Comparison of ENCODE assay signal across 9 cellular contexts in the genomic region with DNA sequence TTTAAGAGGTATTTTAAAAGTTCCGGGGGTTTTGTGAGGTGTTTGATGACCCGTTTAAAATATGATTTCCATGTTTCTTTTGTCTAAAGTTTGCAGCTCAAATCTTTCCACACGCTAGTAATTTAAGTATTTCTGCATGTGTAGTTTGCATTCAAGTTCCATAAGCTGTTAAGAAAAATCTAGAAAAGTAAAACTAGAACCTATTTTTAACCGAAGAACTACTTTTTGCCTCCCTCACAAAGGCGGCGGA. TPM values are rescaled to one million over a fixed set of nuclear protein-coding genes. Genes with fewer than 3 reads are reported as not detected.
DNase-seq lines count a peak whose midpoint lies in the region; ATAC-seq and TF ChIP-seq lines count a peak whose summit lies in the region.
"Had no signal": no experiment of that assay in that cellular context is flagged by ENCODE, and none has a peak within 500 bp of the region (broad histone marks: within the 10 kb centered on the region; RNA-seq: fewer than 3 reads in every experiment).

No MANE protein-coding gene starts in this region.

- H3K14ac ChIP-seq in mesenchymal stem cell (ENCODE audit: low read length in 2 of 2) = no peak overlapping the region

- peak overlapping the region; percentile 98 for H3K9ac ChIP-seq in mesenchymal stem cell (ENCODE audit: low read length)

- peak overlapping the region; percentile 73 for H3K4me2 ChIP-seq in mesenchymal stem cell (ENCODE audit: low read length, poor library complexity, severe bottlenecking)

- no peak for TF ChIP-seq POLR2A in breast epithelium (IDR thresholded peaks at IDR 0.05)

- H2BK120ac ChIP-seq in mesenchymal stem cell (ENCODE audit: low read depth, low read length) = peak overlapping the region; percentile 82

- no peaks in the 10 kb centered on the region for H3K27me3 Mint-ChIP-seq in MCF 10A (ENCODE audit: insufficient read depth, unreplicated experiment)
- no peaks in the 10 kb centered on the region for H3K27me3 Mint-ChIP-seq in activated T-cell treated with anti-CD3 and anti-CD28 coated beads, Interleukin-2, amount 50 U/mL, for 4 hours (ENCODE audit: low read depth)
- H3K27me3 Mint-ChIP-seq: central memory CD8-positive, alpha-beta T cell had no signal

- no peaks in the 10 kb centered on the region for H3K9me3 Mint-ChIP-seq in MCF 10A (ENCODE audit: unreplicated experiment)
- H3K9me3 Mint-ChIP-seq in activated T-cell treated with anti-CD3 and anti-CD28 coated beads, Interleukin-2, amount 50 U/mL, for 4 hours = no peaks in the 10 kb centered on the region
- H3K9me3 Mint-ChIP-seq: central memory CD8-positive, alpha-beta T cell had no signal

- peak overlapping the region; percentile 76 for H2AK5ac ChIP-seq in mesenchymal stem cell (ENCODE audit: low read length, severe bottlenecking)

- no peak for ATAC-seq in GM18858 (IDR thresholded peaks at IDR 0.05; ENCODE audit: unreplicated experiment)
- no peak for ATAC-seq in activated T-cell treated with anti-CD3 and anti-CD28 coated beads, Interleukin-2, amount 50 U/mL, for 4 hours

- H3K27ac ChIP-seq in breast epithelium = peak overlapping the region; percentile 98 to 100
- peak overlapping the region; percentile 100 for H3K27ac ChIP-seq in caudate nucleus (ENCODE audit: low read depth, low read length)
- peak overlapping the region; percentile 97 for H3K27ac ChIP-seq in mesenchymal stem cell (ENCODE audit: low read length, poor library complexity, severe bottlenecking)
- H3K27ac ChIP-seq in urinary bladder (ENCODE audit: low read depth) = peak overlapping the region; percentile 100

- WGBS in mesenchymal stem cell = 0% methylated on average over 4 of the region's 6 CpGs
- WGBS in urinary bladder = under 1% methylated on average over 6 of the region's 6 CpGs

- H3K27me3 ChIP-seq in breast epithelium (no peaks in the 10 kb centered on the region), mesenchymal stem cell (ENCODE audit: control insufficient read depth in 1 of 2, insufficient read depth in 1 of 2, low read length in 2 of 2) (no peaks in the 10 kb centered on the region)

- H3K18ac ChIP-seq in mesenchymal stem cell (ENCODE audit: low read depth in 1 of 2, low read length in 2 of 2) = peak overlapping the region in 1 of 2 experiments; percentile 98

- intact Hi-C loops in breast epithelium (cut with DNase I; ENCODE audit: low total_unique reads) (no loop called here), MCF 10A (cut with micrococcal nuclease) (no loop called here)

- no TSS peak for BruUV-seq in MCF 10A (replicated peaks; lab: Mats Ljungman, UMichigan)

- H2BK15ac ChIP-seq in mesenchymal stem cell (ENCODE audit: low read depth, poor library complexity, severe bottlenecking) = no peak overlapping the region

- H3K4me3 ChIP-seq in breast epithelium (peak overlapping the region; percentile 68 to 91 (median 72)), mesenchymal stem cell (ENCODE audit: insufficient read depth in 1 of 2, low read depth in 1 of 2, low read length in 2 of 2) (peak overlapping the region in 1 of 2 experiments; percentile 90), urinary bladder (ENCODE audit: low read depth, low read length) (peak overlapping the region; percentile 48)

- CTCF ChIA-PET in MCF 10A (lab: Yijun Ruan, JAX) = interaction anchor here (0.6 to 3.1 kb wide), 9 partner anchors 13 to 83 kb away, joined by 3 to 17 read pairs (median 3); a partner anchor contains a TSS

- H3K4me1 ChIP-seq in breast epithelium (peaks cover 8 to 17% of the 10 kb centered on the region in 2 donors), mesenchymal stem cell (ENCODE audit: control insufficient read depth, insufficient read depth, low read depth, low read length) (peaks cover 11% of the 10 kb centered on the region), urinary bladder (ENCODE audit: insufficient read depth) (peaks cover 1% of the 10 kb centered on the region)

- no peak overlapping the region for H2BK12ac ChIP-seq in mesenchymal stem cell (ENCODE audit: low read length in 2 of 2)

- no peaks in the 10 kb centered on the region for H3K36me3 Mint-ChIP-seq in MCF 10A (ENCODE audit: insufficient read depth, unreplicated experiment)
- peaks cover 2% of the 10 kb centered on the region for H3K36me3 Mint-ChIP-seq in activated T-cell treated with anti-CD3 and anti-CD28 coated beads, Interleukin-2, amount 50 U/mL, for 4 hours (ENCODE audit: insufficient read depth)

- H3K23ac ChIP-seq in mesenchymal stem cell (ENCODE audit: low read length in 2 of 2) = no peak overlapping the region

- H3K36me3 ChIP-seq in breast epithelium (no peaks in the 10 kb centered on the region), mesenchymal stem cell (ENCODE audit: control insufficient read depth in 1 of 2, insufficient read depth in 2 of 2, low read depth in 1 of 2, low read length in 2 of 2) (peaks cover 4 to 42% of the 10 kb centered on the region in 2 experiments), urinary bladder (ENCODE audit: insufficient read depth) (no peaks in the 10 kb centered on the region)

- no peak overlapping the region for H3K27ac Mint-ChIP-seq in MCF 10A (ENCODE audit: low read depth, unreplicated experiment)

- H2BK5ac ChIP-seq in mesenchymal stem cell (ENCODE audit: low read depth, low read length, poor library complexity, severe bottlenecking) = peak overlapping the region; percentile 83

- no peaks in the 10 kb centered on the region for H3K9me3 ChIP-seq in breast epithelium
- H3K9me3 ChIP-seq in mesenchymal stem cell (ENCODE audit: control insufficient read depth, low read length) = no peaks in the 10 kb centered on the region

- no peak overlapping the region for H4K91ac ChIP-seq in mesenchymal stem cell (ENCODE audit: low read length)

- H3K4ac ChIP-seq in mesenchymal stem cell (ENCODE audit: low read depth in 1 of 2, low read length in 2 of 2) = peak overlapping the region; percentile 91 to 99

- POLR2A ChIA-PET in MCF 10A (lab: Yijun Ruan, JAX) = interaction anchor here (0.7 to 30.1 kb wide), 29 partner anchors 6 to 547 kb away, joined by 3 to 2994 read pairs (median 12); a partner anchor contains a TSS

- H3K79me1 ChIP-seq in mesenchymal stem cell (replicated peaks; ENCODE audit: low read length, poor library complexity, severe bottlenecking) = no peaks in the 10 kb centered on the region

- no peak overlapping the region for H4K8ac ChIP-seq in mesenchymal stem cell (ENCODE audit: low read length)

- DNase-seq in breast epithelium (ENCODE audit: low spot score in 2 of 2) (no peak), MCF 10A (ENCODE audit: unreplicated experiment) (no peak), caudate nucleus (lab: John Stamatoyannopoulos, UW) (no peak), mesenchymal stem cell (no peak), inferior parietal cortex (ENCODE audit: extremely low spot score) (no peak)
- no peak for DNase-seq in activated T-cell treated with anti-CD3 and anti-CD28 coated beads, Interleukin-2, amount 50 U/mL, for 4 hours

- peaks cover 7% of the 10 kb centered on the region for H3K4me1 Mint-ChIP-seq in MCF 10A (ENCODE audit: insufficient read depth, unreplicated experiment)
- peaks cover 28% of the 10 kb centered on the region for H3K4me1 Mint-ChIP-seq in activated T-cell treated with anti-CD3 and anti-CD28 coated beads, Interleukin-2, amount 50 U/mL, for 4 hours (ENCODE audit: low read depth)

- H3K4me3 Mint-ChIP-seq in MCF 10A (ENCODE audit: unreplicated experiment) = no peak overlapping the region
- H3K4me3 Mint-ChIP-seq in activated T-cell treated with anti-CD3 and anti-CD28 coated beads, Interleukin-2, amount 50 U/mL, for 4 hours = no peak overlapping the region
- H3K4me3 Mint-ChIP-seq: central memory CD8-positive, alpha-beta T cell had no signal

- TF ChIP-seq CTCF in breast epithelium (IDR thresholded peaks at IDR 0.05) (no peak), MCF 10A (IDR thresholded peaks at IDR 0.05; ENCODE audit: unreplicated experiment) (no peak)

- H2AFZ ChIP-seq in mesenchymal stem cell (ENCODE audit: low read depth, low read length) = no peak overlapping the region

RNA-seq across cellular contexts. Expression of a gene that starts 0.2 kb away (rescaled TPM):
- total RNA-seq in breast epithelium (over 10,000 TPM; 14,217 to 22,312 (median 18,959) TPM), MCF 10A (2022) (10,851 and 12,068 TPM in 2 replicates), urinary bladder (27,753 TPM)
- polyA plus RNA-seq in mesenchymal stem cell (2013, experiment 1 of 2) = 972 TPM
- 756 TPM for polyA plus RNA-seq in mesenchymal stem cell (2013, experiment 2 of 2)
- 141 TPM for polyA plus RNA-seq in urinary bladder
- total RNA-seq in activated T-cell treated with anti-CD3 and anti-CD28 coated beads, Interleukin-2, amount 50 U/mL, for 4 hours = 1,000 to 10,000 TPM; 3,100 to 4,455 (median 3,753) TPM

RNA-seq across cellular contexts. Expression of a gene that starts 26.2 kb away (rescaled TPM):
- total RNA-seq in breast epithelium (10 to 100 TPM; 74.1 to 83.4 (median 83.2) TPM), MCF 10A (2022) (70.9 and 75.5 TPM in 2 replicates), urinary bladder (43.4 TPM)
- 114 TPM for polyA plus RNA-seq in mesenchymal stem cell (2013, experiment 1 of 2)
- polyA plus RNA-seq in mesenchymal stem cell (2013, experiment 2 of 2) = 115 TPM
- polyA plus RNA-seq in urinary bladder = 82.0 TPM
- 10 to 100 TPM; 87.6 to 94.6 (median 94.3) TPM for total RNA-seq in activated T-cell treated with anti-CD3 and anti-CD28 coated beads, Interleukin-2, amount 50 U/mL, for 4 hours

RNA-seq across cellular contexts. Expression of a gene that starts 59.5 kb away (rescaled TPM):
- 10 to 100 TPM; 63.0 to 98.9 (median 95.7) TPM for total RNA-seq in breast epithelium
- 10.6 and 11.0 TPM in 2 replicates for total RNA-seq in MCF 10A (2022)
- 52.8 TPM for polyA plus RNA-seq in mesenchymal stem cell (2013, experiment 1 of 2)
- 46.9 TPM for polyA plus RNA-seq in mesenchymal stem cell (2013, experiment 2 of 2)
- 58.5 TPM for total RNA-seq in urinary bladder
- polyA plus RNA-seq in urinary bladder = 145 TPM
- total RNA-seq in activated T-cell treated with anti-CD3 and anti-CD28 coated beads, Interleukin-2, amount 50 U/mL, for 4 hours = 10 to 100 TPM; 33.1 to 40.8 (median 40.1) TPM
